Comparison of ENCODE assay signal across 22 cellular contexts in the genomic region with DNA sequence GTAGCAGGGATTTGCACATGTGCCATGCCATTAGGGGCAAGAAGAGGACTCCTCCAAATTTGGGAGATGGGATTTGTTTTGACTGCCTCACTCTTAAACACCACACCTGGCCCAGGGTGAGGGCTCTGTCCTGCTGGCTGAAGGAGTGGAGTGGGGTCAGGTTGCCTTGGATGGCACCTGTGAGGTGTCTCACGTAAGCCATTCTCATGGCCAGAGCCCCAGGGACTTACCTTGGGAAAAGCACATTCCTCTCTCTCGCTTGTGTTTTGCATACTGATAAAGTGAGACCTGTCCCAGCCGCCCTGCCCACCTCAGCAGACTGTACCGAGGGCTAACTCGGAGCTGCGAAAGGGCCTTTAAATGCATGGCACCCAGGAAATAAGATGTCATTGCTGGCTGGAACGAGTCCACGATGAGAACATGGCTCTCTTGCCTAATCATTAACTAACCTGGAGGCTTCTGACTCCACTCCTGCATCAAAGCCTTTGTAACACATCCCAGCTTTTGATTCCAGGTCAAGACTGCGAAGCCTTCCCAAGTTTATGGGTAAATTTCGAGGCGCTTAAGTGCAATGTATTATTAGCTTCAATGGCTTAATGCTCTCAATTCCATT.
A peak's percentile ranks its signal among the peaks of the same experiment; 100 is the strongest.
DNase-seq lines count a peak whose midpoint lies in the region; ATAC-seq lines count a peak whose summit lies in the region.
"Had no signal": no experiment of that assay in that cellular context is flagged by ENCODE, and none has a peak within 500 bp of the region (broad histone marks: within the 10 kb centered on the region; RNA-seq: fewer than 3 reads in every experiment).

No MANE protein-coding gene starts in this region.

- no peak for ATAC-seq in GM21515 (IDR thresholded peaks at IDR 0.05; ENCODE audit: unreplicated experiment)
- ATAC-seq: foreskin keratinocyte, heart right ventricle had no signal

- peak; percentile 89 for DNase-seq in DMS53 (lab: John Stamatoyannopoulos, UW)
- peak; percentile 19 for DNase-seq in SW480 (ENCODE audit: low spot score)
- DNase-seq in left kidney (ENCODE audit: low read depth, low spot score), result peak; percentile 57
- peak; percentile 64 for DNase-seq in renal cortical epithelial cell (ENCODE audit: low read depth)
- no peak for DNase-seq in AG08396 (ENCODE audit: low spot score)
- no peak for DNase-seq in NCI-H2227 (lab: John Stamatoyannopoulos, UW; ENCODE audit: unreplicated experiment)
- no peak for DNase-seq in NCI-H226
- DNase-seq: activated CD4-positive, alpha-beta T cell treated with anti-CD3 and anti-CD28 coated beads, Interleukin-2, amount 50 U/mL, for 48 hours; activated naive CD4-positive, alpha-beta T cell treated with anti-CD3 and anti-CD28 coated beads for 36 hours; BE2C; CD8-positive, alpha-beta memory T cell; esophagus squamous epithelium; foreskin keratinocyte; heart right ventricle; IMR-90; kidney glomerular epithelial cell; NCI-H1417 treated with DMSO at 0.1 percent for 48 hours; NCI-H2107; NCI-H524; OCI-M1; stomach had no signal

Comparison
In these comparisons a context has a peak if more than half of its experiments do, and no peak if none do; other contexts are left out.
1. DNase-seq: peak in DMS53 (single experiment), SW480 (single experiment), left kidney (single experiment) and renal cortical epithelial cell (single experiment); none in AG08396 (single experiment), NCI-H2227 (single experiment) and NCI-H226 (single experiment).